Comparison of ENCODE assay signal across 21 cellular contexts in the genomic region with DNA sequence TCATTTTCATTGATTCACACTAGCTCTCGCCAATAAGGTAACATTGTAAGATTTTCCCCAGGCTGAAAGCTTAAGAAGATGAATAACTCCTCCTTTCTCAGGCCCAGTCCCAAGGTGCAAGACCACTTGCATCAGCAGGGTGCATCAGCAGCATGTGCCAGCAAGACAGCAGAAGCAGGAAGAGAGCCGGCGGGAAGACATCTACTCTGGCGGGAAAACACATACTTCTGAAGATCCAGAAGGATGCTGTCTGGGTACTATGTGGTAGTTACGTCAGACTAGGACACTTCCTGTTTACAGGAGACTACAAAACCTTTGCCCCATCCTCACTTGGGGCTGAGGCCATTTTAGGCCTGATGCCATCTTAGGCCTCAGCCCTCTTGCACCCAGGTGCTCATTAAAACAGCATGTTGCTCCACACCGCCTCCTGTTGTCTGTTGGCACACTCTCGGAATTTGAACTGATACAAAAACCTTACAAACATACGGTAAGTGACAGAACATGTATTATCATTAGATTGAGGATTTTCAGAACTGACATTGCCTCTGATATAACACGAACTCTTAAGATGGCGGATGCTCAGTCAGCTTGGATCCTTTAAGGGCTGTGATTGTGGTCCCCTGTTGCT.
DNase-seq lines count a peak whose midpoint lies in the region; FAIRE-seq and TF ChIP-seq lines count a peak whose summit lies in the region.
"Had no signal": no experiment of that assay in that cellular context is flagged by ENCODE, and none has a peak within 500 bp of the region (broad histone marks: within the 10 kb centered on the region; RNA-seq: fewer than 3 reads in every experiment).

No MANE protein-coding gene starts in this region.

- H3K4me1 ChIP-seq in OCI-LY1 (ENCODE audit: insufficient read depth, low read length, severe bottlenecking) (no peaks in the 10 kb centered on the region), H1 (replicated peaks in 1 of 4; ENCODE audit: control insufficient read depth in 3 of 4, insufficient read depth in 4 of 4, low read length in 3 of 4) (no peaks in the 10 kb centered on the region), breast epithelium (no peaks in the 10 kb centered on the region)
- H3K4me1 ChIP-seq: BLaER1 treated with 17β-estradiol and CSF1 and Interleukin-3, amounts not matched to agents 10 nM and 100 nM had no signal

- TF ChIP-seq RAD21 in H1 (IDR thresholded peaks at IDR 0.05 in 1 of 2, conservative IDR thresholded peaks at IDR 0.05 in 1 of 2; ENCODE audit: low read depth in 2 of 2, low read length in 2 of 2), result peak in 1 of 2 experiments; percentile 12; a peak in 1 of 4 replicates

- H3K4me1 Mint-ChIP-seq in mesothelial cell of epicardium, result peaks cover 29% of the 10 kb centered on the region
- no peaks in the 10 kb centered on the region for H3K4me1 Mint-ChIP-seq in activated CD4-positive, alpha-beta memory T cell treated with anti-CD3 and anti-CD28 coated beads for 36 hours (ENCODE audit: low read depth)

- no peak overlapping the region for H3K4me2 ChIP-seq in OCI-LY1 (ENCODE audit: low read length)
- H3K4me2 ChIP-seq in H1 (ENCODE audit: insufficient read depth in 1 of 2, low read depth in 2 of 2, low read length in 2 of 2), result no peak overlapping the region
- H3K4me2 ChIP-seq: A549; BLaER1 treated with 17β-estradiol and CSF1 and Interleukin-3, amounts not matched to agents 10 nM and 100 nM had no signal

- no peaks in the 10 kb centered on the region for H3K27me3 Mint-ChIP-seq in mesothelial cell of epicardium (ENCODE audit: low read depth)
- no peaks in the 10 kb centered on the region for H3K27me3 Mint-ChIP-seq in activated CD4-positive, alpha-beta memory T cell treated with anti-CD3 and anti-CD28 coated beads for 36 hours

- H3K23me2 ChIP-seq in H1 (ENCODE audit: low read depth, low read length), result no peaks in the 10 kb centered on the region

- H3K27me3 ChIP-seq in OCI-LY1 (ENCODE audit: insufficient read depth, low read length) (no peaks in the 10 kb centered on the region), H1 (replicated peaks in 1 of 4; ENCODE audit: control insufficient read depth in 3 of 4, extremely low read depth in 1 of 4, insufficient read depth in 3 of 4, low read length in 3 of 4) (no peaks in the 10 kb centered on the region), breast epithelium (no peaks in the 10 kb centered on the region)
- H3K27me3 ChIP-seq: BLaER1 treated with 17β-estradiol and CSF1 and Interleukin-3, amounts not matched to agents 10 nM and 100 nM had no signal

- peak overlapping the region; percentile 68 for H3K27ac Mint-ChIP-seq in mesothelial cell of epicardium
- no peak overlapping the region for H3K27ac Mint-ChIP-seq in activated CD4-positive, alpha-beta memory T cell treated with anti-CD3 and anti-CD28 coated beads for 36 hours

- no peak overlapping the region for H2BK12ac ChIP-seq in H1 (ENCODE audit: low read depth, low read length)

- no peak overlapping the region for H3K18ac ChIP-seq in H1 (ENCODE audit: extremely low read depth, low read length)

- H2AFZ ChIP-seq in OCI-LY1 (ENCODE audit: low read length) (no peak overlapping the region), H1 (ENCODE audit: low read length) (peak overlapping the region; percentile 41)

- H3K36me3 ChIP-seq in OCI-LY1 (ENCODE audit: insufficient read depth, low read length) (no peaks in the 10 kb centered on the region), H1 (ENCODE audit: control insufficient read depth in 2 of 4, insufficient read depth in 4 of 4, low read length in 3 of 4) (no peaks in the 10 kb centered on the region), breast epithelium (no peaks in the 10 kb centered on the region)
- H3K36me3 ChIP-seq: BLaER1 treated with 17β-estradiol and CSF1 and Interleukin-3, amounts not matched to agents 10 nM and 100 nM had no signal

- no peak overlapping the region for H3K23ac ChIP-seq in H1 (ENCODE audit: insufficient read length)

- TF ChIP-seq POLR2A in H1 (IDR thresholded peaks at IDR 0.05; ENCODE audit: control extremely low read depth in 1 of 2, low read depth in 2 of 2, low read length in 2 of 2) (no peak), breast epithelium (IDR thresholded peaks at IDR 0.05) (no peak)

- H3K4me3 Mint-ChIP-seq in mesothelial cell of epicardium, result no peak overlapping the region
- no peak overlapping the region for H3K4me3 Mint-ChIP-seq in activated CD4-positive, alpha-beta memory T cell treated with anti-CD3 and anti-CD28 coated beads for 36 hours

- 0 out of 2 replicates have a peak, but pooled peaks have one; percentile 5 for TF ChIP-seq CTCF in C4-2B (conservative IDR thresholded peaks at IDR 0.05)
- TF ChIP-seq CTCF in OCI-LY1 (IDR thresholded peaks at IDR 0.05; ENCODE audit: low read length), result peak; percentile 9; the same call in 1 of the 2 replicates
- TF ChIP-seq CTCF in H1 (IDR thresholded peaks at IDR 0.05; ENCODE audit: control extremely low read depth in 1 of 3, insufficient read depth in 1 of 3, low read depth in 1 of 3, low read length in 3 of 3), result peak in 2 of 3 experiments; percentile 6 to 45; a peak in 1 of 4 replicates
- TF ChIP-seq CTCF in mesothelial cell of epicardium (IDR thresholded peaks at IDR 0.05; ENCODE audit: unreplicated experiment), result no peak
- TF ChIP-seq CTCF in breast epithelium (IDR thresholded peaks at IDR 0.05), result no peak

- no peaks in the 10 kb centered on the region for H3K79me1 ChIP-seq in H1 (ENCODE audit: low read depth, low read length)

- H3K56ac ChIP-seq in H1 (replicated peaks; ENCODE audit: insufficient read length, low read depth, low read length), result no peak overlapping the region

- no peak overlapping the region for H3K4me3 ChIP-seq in OCI-LY1 (ENCODE audit: low read depth, low read length, poor library complexity, severe bottlenecking)
- no peak overlapping the region for H3K4me3 ChIP-seq in H1 (ENCODE audit: extremely low read depth in 1 of 4, insufficient read depth in 2 of 4, low read depth in 3 of 4, low read length in 4 of 4)
- H3K4me3 ChIP-seq in breast epithelium, result no peak overlapping the region
- H3K4me3 ChIP-seq: A549; BLaER1 treated with 17β-estradiol and CSF1 and Interleukin-3, amounts not matched to agents 10 nM and 100 nM; K562 had no signal

- WGBS in H1 (ENCODE audit: extremely low coverage in 1 of 2, insufficient coverage in 1 of 2, insufficient read length in 1 of 2, insufficient replicate concordance in 2 of 2, low coverage in 1 of 2, low lambda C conversion rate in 2 of 2, missing lambda C conversion rate in 1 of 2), 2 experiments, result 93% methylated on average over 10 of the region's 10 CpGs; no CpG with 5 or more reads in 1 of the 2 experiments

- CTCF ChIA-PET in H1 (lab: Charles Lee; ENCODE audit: partially characterized antibody), result interaction anchor here (1.5 to 1.7 kb wide), 3 partner anchors 9 to 18 kb away, joined by 4 to 9 read pairs (median 4); no protein-coding TSS in a partner anchor
- CTCF ChIA-PET in activated CD4-positive, alpha-beta memory T cell treated with anti-CD3 and anti-CD28 coated beads for 36 hours (lab: Charles Lee), result no interaction called here

- FAIRE-seq in H1 (lab: Jason Lieb, UNC), result no peak
- FAIRE-seq: A549, D721Med, K562 had no signal

- no peak overlapping the region for H4K5ac ChIP-seq in H1 (ENCODE audit: insufficient read length, low read depth, low read length)

- no peaks in the 10 kb centered on the region for H3K9me3 ChIP-seq in OCI-LY1 (ENCODE audit: low read length)
- peaks cover 2 to 3% of the 10 kb centered on the region in 2 experiments; a peak in 3 of 4 replicates for H3K9me3 ChIP-seq in H1 (ENCODE audit: insufficient read depth in 2 of 2, low read depth in 1 of 2, low read length in 1 of 2)
- H3K9me3 ChIP-seq in breast epithelium, result no peaks in the 10 kb centered on the region
- H3K9me3 ChIP-seq: A549 had no signal

- no peak for TF ChIP-seq EP300 in H1 (IDR thresholded peaks at IDR 0.05; ENCODE audit: borderline replicate concordance in 1 of 2, low read depth in 2 of 2, low read length in 2 of 2)

- H3K79me2 ChIP-seq in OCI-LY1 (ENCODE audit: insufficient read depth, low read length) (no peaks in the 10 kb centered on the region), H1 (ENCODE audit: control insufficient read depth in 1 of 2, insufficient read depth in 2 of 2, low read length in 2 of 2) (no peaks in the 10 kb centered on the region)

- H3K27ac ChIP-seq in C4-2B (no peak overlapping the region), OCI-LY1 (ENCODE audit: low read depth, low read length, poor library complexity, severe bottlenecking) (no peak overlapping the region), H1 (ENCODE audit: low read depth, low read length) (no peak overlapping the region), breast epithelium (no peak overlapping the region)
- H3K27ac ChIP-seq: BLaER1 treated with 17β-estradiol and CSF1 and Interleukin-3, amounts not matched to agents 10 nM and 100 nM had no signal

- H4K20me1 ChIP-seq in OCI-LY1 (ENCODE audit: insufficient read depth, low read length) (no peaks in the 10 kb centered on the region), H1 (replicated peaks in 1 of 2; ENCODE audit: control insufficient read depth in 1 of 2, insufficient read depth in 2 of 2, low read length in 2 of 2) (no peaks in the 10 kb centered on the region)
- H4K20me1 ChIP-seq: BLaER1 treated with 17β-estradiol and CSF1 and Interleukin-3, amounts not matched to agents 10 nM and 100 nM had no signal

- H4K8ac ChIP-seq in H1 (ENCODE audit: extremely low read depth, insufficient read depth, low read length), result no peak overlapping the region

- no peaks in the 10 kb centered on the region for H3K9me2 ChIP-seq in OCI-LY1 (ENCODE audit: low read depth, low read length)

- peaks cover 12% of the 10 kb centered on the region for H3K9me3 Mint-ChIP-seq in mesothelial cell of epicardium
- peaks cover 20% of the 10 kb centered on the region for H3K9me3 Mint-ChIP-seq in activated CD4-positive, alpha-beta memory T cell treated with anti-CD3 and anti-CD28 coated beads for 36 hours

- no peak overlapping the region for H2AK5ac ChIP-seq in H1 (ENCODE audit: low read depth, low read length)

- H3K9ac ChIP-seq in OCI-LY1 (ENCODE audit: low read length) (no peak overlapping the region), H1 (replicated peaks in 1 of 4; ENCODE audit: extremely low read depth in 1 of 4, low read depth in 3 of 4, low read length in 3 of 4) (no peak overlapping the region)
- H3K9ac ChIP-seq: BLaER1 treated with 17β-estradiol and CSF1 and Interleukin-3, amounts not matched to agents 10 nM and 100 nM had no signal

- no peak overlapping the region for H2BK15ac ChIP-seq in H1 (ENCODE audit: low read length)

- H3K4ac ChIP-seq in H1 (replicated peaks; ENCODE audit: insufficient read length, low read depth, low read length), result no peak overlapping the region

- H4K91ac ChIP-seq in H1 (replicated peaks; ENCODE audit: insufficient read length, low read length), result no peak overlapping the region

- peaks cover 2% of the 10 kb centered on the region for H3K36me3 Mint-ChIP-seq in mesothelial cell of epicardium
- H3K36me3 Mint-ChIP-seq in activated CD4-positive, alpha-beta memory T cell treated with anti-CD3 and anti-CD28 coated beads for 36 hours, result no peaks in the 10 kb centered on the region

- no peak overlapping the region for H2BK5ac ChIP-seq in H1 (ENCODE audit: low read depth, low read length)

- DNase-seq in H1 (ENCODE audit: low read depth in 1 of 2, low spot score in 2 of 2) (no peak), mesothelial cell of epicardium (ENCODE audit: low spot score in 2 of 2, unreplicated experiment in 2 of 2) (no peak), HT-29 (ENCODE audit: low spot score) (no peak), NCI-H2171 (lab: John Stamatoyannopoulos, UW) (no peak), breast epithelium (ENCODE audit: low spot score in 2 of 2) (no peak)
- no peak for DNase-seq in activated CD4-positive, alpha-beta memory T cell treated with anti-CD3 and anti-CD28 coated beads for 36 hours
- DNase-seq: DMS79, HCEC 1CT, NCI-H1105 treated with DMSO at 0.1 percent for 48 hours, NCI-H1694, NCI-H2227 treated with DMSO at 0.1 percent for 48 hours, NCI-H510A treated with DMSO at 0.1 percent for 48 hours, NCI-H82, PC-3, RPMI8226 had no signal

- H2BK20ac ChIP-seq in H1 (ENCODE audit: low read length), result no peak overlapping the region

- H3F3A ChIP-seq in OCI-LY1 (ENCODE audit: insufficient read depth, low read length), result no peaks in the 10 kb centered on the region

- intact Hi-C loops in activated CD4-positive, alpha-beta memory T cell treated with anti-CD3 and anti-CD28 coated beads for 36 hours (cut with micrococcal nuclease), result no loop called here
- intact Hi-C loops in breast epithelium (cut with DNase I; ENCODE audit: low total_unique reads), result no loop called here

- H3K14ac ChIP-seq in H1 (ENCODE audit: insufficient read length), result no peak overlapping the region

- POLR2A ChIA-PET in H1 (lab: Charles Lee; ENCODE audit: partially characterized antibody), result no interaction called here
- POLR2A ChIA-PET in activated CD4-positive, alpha-beta memory T cell treated with anti-CD3 and anti-CD28 coated beads for 36 hours (lab: Charles Lee), result no interaction called here

- H2BK120ac ChIP-seq in H1 (replicated peaks; ENCODE audit: low read depth, low read length), result no peak overlapping the region

Comparison
In these comparisons a context has a peak if more than half of its experiments do, and no peak if none do; other contexts are left out.
1. CTCF ChIP-seq: peak in C4-2B (single experiment), OCI-LY1 (single experiment) and H1 (2 of 3); none in mesothelial cell of epicardium (single experiment) and breast epithelium (0 of 3).